Comparison of ENCODE assay signal across 9 cellular contexts in the genomic region with DNA sequence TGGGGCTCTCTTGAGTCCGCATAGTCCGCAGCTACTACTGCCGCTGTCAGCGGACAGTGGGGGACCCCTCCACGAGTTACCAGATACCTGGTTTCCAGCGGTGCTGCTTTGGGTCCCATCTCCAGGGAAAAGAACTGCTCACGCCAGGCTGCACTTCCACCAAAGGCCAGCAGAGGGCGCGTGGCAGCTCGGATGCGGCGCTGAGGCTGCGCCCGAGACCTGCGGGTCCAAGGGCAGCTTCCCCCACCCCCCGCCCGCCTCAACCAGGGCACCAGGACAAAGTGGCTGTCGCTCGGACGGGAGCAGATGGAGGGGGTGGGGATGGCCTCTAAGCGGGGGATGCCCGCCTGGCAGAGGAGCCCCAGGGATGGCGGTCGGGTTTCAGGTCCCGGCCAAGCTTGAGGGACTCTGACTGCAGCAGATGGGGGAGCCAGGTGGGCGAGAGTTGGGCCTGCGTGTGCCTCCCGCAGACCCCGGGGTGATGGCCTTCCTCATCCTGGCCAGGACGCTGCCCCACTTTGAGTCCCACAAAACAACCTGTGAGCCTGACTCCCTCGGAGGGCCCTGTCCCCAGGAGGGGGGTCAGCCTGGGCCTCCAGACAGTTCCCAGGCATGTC. TPM values are rescaled to one million over a fixed set of nuclear protein-coding genes. Genes with fewer than 3 reads are reported as not detected.
DNase-seq lines count a peak whose midpoint lies in the region; ATAC-seq, FAIRE-seq and TF ChIP-seq lines count a peak whose summit lies in the region.
"Had no signal": no experiment of that assay in that cellular context is flagged by ENCODE, and none has a peak within 500 bp of the region (broad histone marks: within the 10 kb centered on the region; RNA-seq: fewer than 3 reads in every experiment).

No MANE protein-coding gene starts in this region.

- H4K20me1 ChIP-seq in OCI-LY7 (ENCODE audit: insufficient read depth, low read length) (no peaks in the 10 kb centered on the region), GM12878 (ENCODE audit: control insufficient read depth, insufficient read depth) (no peaks in the 10 kb centered on the region)

- H3K27ac Mint-ChIP-seq in CD4-positive, alpha-beta memory T cell: no peak overlapping the region

- H3K36me3 Mint-ChIP-seq in CD4-positive, alpha-beta memory T cell: no peaks in the 10 kb centered on the region

- TF ChIP-seq RAD21 in GM12878 (IDR thresholded peaks at IDR 0.05; ENCODE audit: insufficient read depth, low read depth, low read length): peak; percentile 15; the same call in 1 of the 2 replicates

- WGBS in GM12878 (ENCODE audit: insufficient coverage, insufficient replicate concordance, low lambda C conversion rate, missing lambda C conversion rate): 48% methylated on average over 29 of the region's 31 CpGs

- ATAC-seq in GM12878 (no peak), mucosa of descending colon (no peak), HG03354 (IDR thresholded peaks at IDR 0.05; ENCODE audit: poor library complexity, severe bottlenecking, unreplicated experiment) (no peak), omental fat pad (ENCODE audit: low FRiP score) (no peak), GM18907 (IDR thresholded peaks at IDR 0.05; ENCODE audit: unreplicated experiment) (no peak)

- TF ChIP-seq CTCF in OCI-LY7 (conservative IDR thresholded peaks at IDR 0.05; ENCODE audit: low read length) (peak; percentile 77), GM12878 (IDR thresholded peaks at IDR 0.05 in 2 of 3, conservative IDR thresholded peaks at IDR 0.05 in 1 of 3; ENCODE audit: control insufficient read depth in 2 of 3, extremely low read depth in 1 of 3, insufficient read depth in 1 of 3, low read depth in 3 of 3, low read length in 3 of 3) (peak; percentile 17 to 51 (median 23); a peak in 4 of 6 replicates), mucosa of descending colon (IDR thresholded peaks at IDR 0.05) (peak; percentile 14), omental fat pad (IDR thresholded peaks at IDR 0.05) (peak in 1 of 3 donors; percentile 8)

- no peak for FAIRE-seq in GM12878 (lab: Jason Lieb, UNC)

- no peaks in the 10 kb centered on the region for H3K9me2 ChIP-seq in OCI-LY7 (ENCODE audit: insufficient read depth, low read length)

- POLR2A ChIA-PET in CD4-positive, alpha-beta memory T cell (lab: Charles Lee; ENCODE audit: partially characterized antibody): no interaction called here
- POLR2A ChIA-PET in OCI-LY7 (lab: Charles Lee): no interaction called here
- POLR2A ChIA-PET in GM12878 (lab: Charles Lee): no interaction called here

- DNase-seq in CD4-positive, alpha-beta memory T cell: peak in 4 of 5 donors; percentile 26 to 38 (median 30)
- peak; percentile 10 for DNase-seq in OCI-LY7 (ENCODE audit: low spot score)
- no peak for DNase-seq in GM12878 (ENCODE audit: low read depth, low spot score)
- DNase-seq in mucosa of descending colon: peak in 1 of 3 donors; percentile 12
- DNase-seq in omental fat pad (ENCODE audit: low spot score): no peak
- DNase-seq in DMS153 treated with DMSO at 0.1 percent for 48 hours (lab: John Stamatoyannopoulos, UW; ENCODE audit: unreplicated experiment): no peak

- no peaks in the 10 kb centered on the region for H3K4me1 Mint-ChIP-seq in CD4-positive, alpha-beta memory T cell

- no peak for TF ChIP-seq EP300 in GM12878 (IDR thresholded peaks at IDR 0.05; ENCODE audit: borderline replicate concordance in 1 of 2, control insufficient read depth in 1 of 2, low read depth in 2 of 2, low read length in 2 of 2)

- H3K27me3 ChIP-seq in CD4-positive, alpha-beta memory T cell (ENCODE audit: insufficient read depth, low read length): no peaks in the 10 kb centered on the region
- H3K27me3 ChIP-seq in GM12878 (replicated peaks in 1 of 2; ENCODE audit: control insufficient read depth in 2 of 2, insufficient read depth in 2 of 2, low read length in 1 of 2): no peaks in the 10 kb centered on the region

- H2AFZ ChIP-seq in OCI-LY7 (ENCODE audit: low read length) (no peak overlapping the region), GM12878 (ENCODE audit: control insufficient read depth, low read depth, low read length) (no peak overlapping the region)

- CTCF ChIA-PET in CD4-positive, alpha-beta memory T cell (lab: Charles Lee; ENCODE audit: partially characterized antibody): interaction anchor here (1.1 to 2.3 kb wide), 5 partner anchors 13 to 441 kb away, joined by 4 to 26 read pairs (median 6); no protein-coding TSS in a partner anchor
- CTCF ChIA-PET in OCI-LY7 (lab: Charles Lee; ENCODE audit: unreplicated experiment): no interaction called here
- CTCF ChIA-PET in GM12878 (lab: Yijun Ruan, JAX): no interaction called here

- intact Hi-C loops in CD4-positive, alpha-beta memory T cell (cut with micrococcal nuclease): no loop called here
- intact Hi-C loops in OCI-LY7 (cut with micrococcal nuclease; ENCODE audit: unreplicated experiment): no loop called here
- intact Hi-C loops in GM12878 (cut with micrococcal nuclease; ENCODE audit: unreplicated experiment): no loop called here
- intact Hi-C loops in mucosa of descending colon (cut with DNase I, micrococcal nuclease): loop anchor here (10.0 kb wide), 2 partner anchors 432 to 442 kb away; no protein-coding TSS in a partner anchor

- no peaks in the 10 kb centered on the region for H3K36me3 ChIP-seq in CD4-positive, alpha-beta memory T cell (ENCODE audit: insufficient read depth, low read length)
- H3K36me3 ChIP-seq in OCI-LY7 (ENCODE audit: insufficient read depth, low read length) (no peaks in the 10 kb centered on the region), GM12878 (ENCODE audit: control insufficient read depth in 2 of 2, insufficient read depth in 2 of 2, low read length in 1 of 2) (no peaks in the 10 kb centered on the region), mucosa of descending colon (ENCODE audit: low read depth) (no peaks in the 10 kb centered on the region)

- RAD21 ChIA-PET in GM12878 (lab: Charles Lee; ENCODE audit: unreplicated experiment): no interaction called here

- H3K4me3 Mint-ChIP-seq in CD4-positive, alpha-beta memory T cell: no peak overlapping the region

- H3K9me3 Mint-ChIP-seq in CD4-positive, alpha-beta memory T cell: peaks cover 0 to 18% (median 3%) of the 10 kb centered on the region in 8 donors

- no peak for TF ChIP-seq POLR2A in GM12878 (IDR thresholded peaks at IDR 0.05; ENCODE audit: low read depth, low read length)

- no peak overlapping the region for H3K4me3 ChIP-seq in CD4-positive, alpha-beta memory T cell (ENCODE audit: low read length in 2 of 2)
- H3K4me3 ChIP-seq in OCI-LY7 (ENCODE audit: low read depth, low read length, poor library complexity, severe bottlenecking) (no peak overlapping the region), GM12878 (no peak overlapping the region), mucosa of descending colon (no peak overlapping the region)

- H3K4me2 ChIP-seq in OCI-LY7 (ENCODE audit: low read length) (no peak overlapping the region), GM12878 (ENCODE audit: control insufficient read depth, insufficient read depth) (no peak overlapping the region)

- no TSS peak for BruUV-seq in OCI-LY7 (replicated peaks; lab: Mats Ljungman, UMichigan)
- no TSS peak for BruUV-seq in GM12878 (replicated peaks; lab: Mats Ljungman, UMichigan)

- H3K79me2 ChIP-seq in OCI-LY7 (ENCODE audit: insufficient read depth, low read depth, low read length): no peaks in the 10 kb centered on the region
- H3K79me2 ChIP-seq in GM12878 (ENCODE audit: control insufficient read depth, insufficient read depth, low read length): no peaks in the 10 kb centered on the region

- no peak overlapping the region for H3K27ac ChIP-seq in CD4-positive, alpha-beta memory T cell (ENCODE audit: low read depth, low read length)
- no peak overlapping the region for H3K27ac ChIP-seq in OCI-LY7 (ENCODE audit: low read depth, low read length, poor library complexity, severe bottlenecking)
- no peak overlapping the region for H3K27ac ChIP-seq in GM12878 (ENCODE audit: control insufficient read depth, insufficient read depth)

- H3K9me3 ChIP-seq in CD4-positive, alpha-beta memory T cell (ENCODE audit: control insufficient read depth in 1 of 2, low read length in 2 of 2): no peaks in the 10 kb centered on the region
- no peaks in the 10 kb centered on the region for H3K9me3 ChIP-seq in OCI-LY7 (ENCODE audit: low read length)
- H3K9me3 ChIP-seq in GM12878 (replicated peaks; ENCODE audit: control insufficient read depth, insufficient read depth, low read length): no peaks in the 10 kb centered on the region; the same call in 2 of the 3 replicates
- H3K9me3 ChIP-seq in mucosa of descending colon: peaks cover 58% of the 10 kb centered on the region

- H3K4me1 ChIP-seq in CD4-positive, alpha-beta memory T cell (ENCODE audit: insufficient read depth, low read length): no peaks in the 10 kb centered on the region
- H3K4me1 ChIP-seq in OCI-LY7 (ENCODE audit: insufficient read depth, low read length, poor library complexity, severe bottlenecking) (no peaks in the 10 kb centered on the region), GM12878 (ENCODE audit: control insufficient read depth, insufficient read depth, low read length) (no peaks in the 10 kb centered on the region), mucosa of descending colon (ENCODE audit: low read depth) (no peaks in the 10 kb centered on the region)

- in situ Hi-C loops in GM12878 (cut with MboI): no loop called here

- H3K9ac ChIP-seq in GM12878 (ENCODE audit: control insufficient read depth, insufficient read depth, low read length): no peak overlapping the region

- peaks cover 3 to 6% of the 10 kb centered on the region in 2 donors for H3K27me3 Mint-ChIP-seq in CD4-positive, alpha-beta memory T cell

- SMC1A ChIA-PET in GM12878 (lab: Charles Lee; ENCODE audit: uncharacterized antibody, unreplicated experiment): no interaction called here

RNA-seq across cellular contexts. Expression of gene ZNF735, which starts 23.8 kb away (rescaled TPM):
- not detected for total RNA-seq in CD4-positive, alpha-beta memory T cell
- polyA plus RNA-seq in CD4-positive, alpha-beta memory T cell: not detected
- not detected in 2 replicates for total RNA-seq in OCI-LY7 (2014; rRNA removed; shearing (Covaris generic))
- total RNA-seq in OCI-LY7 (2022) (not detected in 2 replicates), GM12878 (2014; rRNA removed) (not detected in 2 replicates), GM12878 (2014; rRNA removed; fragmentation: Illumina TruSeq; extraction: Trizol) (not detected in 2 replicates), GM12878 (2021) (not detected in 2 replicates), mucosa of descending colon (not detected), omental fat pad (not detected)
- not detected in 2 replicates for total RNA-seq in GM12878 (2013; cell fraction: nucleolus; rRNA removed)
- polyA plus RNA-seq in GM12878 (2011; ENCODE audit: low read depth): not detected
- polyA plus RNA-seq in GM12878 (2011; rRNA removed) (not detected in 2 replicates), GM12878 (2014; fragmentation: Illumina TruSeq; extraction: Trizol) (not detected in 2 replicates), GM12878 (2014; fragmentation: Nextera tagmentation; extraction: Ambion mirVana) (not detected), GM12878 (2014; rRNA removed) (not detected in 2 replicates), GM12878 (2016; fragmentation: Nextera tagmentation; extraction: Ambion mirVana) (not detected)
- polyA plus RNA-seq in GM12878 (2011; cell fraction: cytosol; rRNA removed): not detected in 2 replicates
- polyA plus RNA-seq in GM12878 (2011; cell fraction: nucleus; rRNA removed): not detected in 2 replicates
- not detected in 2 replicates for polyA plus RNA-seq in GM12878 (2012)
- not detected in 2 replicates for polyA minus RNA-seq in GM12878 (2011; rRNA and poly(A)+ RNA removed)
- polyA minus RNA-seq in GM12878 (2011; cell fraction: cytosol; rRNA and poly(A)+ RNA removed): not detected in 2 replicates
- polyA minus RNA-seq in GM12878 (2011; cell fraction: nucleus; rRNA and poly(A)+ RNA removed): not detected in 2 replicates
- polyA plus RNA-seq: adipose tissue had no signal

RNA-seq across cellular contexts. Expression of gene ZNF679, which starts 45.0 kb away (rescaled TPM):
- not detected for total RNA-seq in CD4-positive, alpha-beta memory T cell
- not detected for polyA plus RNA-seq in CD4-positive, alpha-beta memory T cell
- not detected in 2 replicates for total RNA-seq in OCI-LY7 (2014; rRNA removed; shearing (Covaris generic))
- total RNA-seq in OCI-LY7 (2022): not detected in 2 replicates
- total RNA-seq in GM12878 (2013; cell fraction: nucleolus; rRNA removed): not detected in 2 replicates
- not detected in 2 replicates for total RNA-seq in GM12878 (2014; rRNA removed)
- total RNA-seq in GM12878 (2014; rRNA removed; fragmentation: Illumina TruSeq; extraction: Trizol): not detected in 2 replicates
- total RNA-seq in GM12878 (2021): not detected in 2 replicates
- not detected for polyA plus RNA-seq in GM12878 (2011; ENCODE audit: low read depth)
- polyA plus RNA-seq in GM12878 (2011; rRNA removed): not detected in 2 replicates
- polyA plus RNA-seq in GM12878 (2011; cell fraction: cytosol; rRNA removed): not detected in 2 replicates
- not detected in 2 replicates for polyA plus RNA-seq in GM12878 (2011; cell fraction: nucleus; rRNA removed)
- not detected in 2 replicates for polyA plus RNA-seq in GM12878 (2012)
- polyA plus RNA-seq in GM12878 (2014; fragmentation: Illumina TruSeq; extraction: Trizol): not detected in 2 replicates
- polyA plus RNA-seq in GM12878 (2014; fragmentation: Nextera tagmentation; extraction: Ambion mirVana): not detected
- polyA plus RNA-seq in GM12878 (2014; rRNA removed): not detected in 2 replicates
- polyA plus RNA-seq in GM12878 (2016; fragmentation: Nextera tagmentation; extraction: Ambion mirVana): not detected
- not detected in 2 replicates for polyA minus RNA-seq in GM12878 (2011; rRNA and poly(A)+ RNA removed)
- polyA minus RNA-seq in GM12878 (2011; cell fraction: cytosol; rRNA and poly(A)+ RNA removed): not detected in 2 replicates
- polyA minus RNA-seq in GM12878 (2011; cell fraction: nucleus; rRNA and poly(A)+ RNA removed): not detected in 2 replicates
- total RNA-seq in mucosa of descending colon: not detected
- not detected for total RNA-seq in omental fat pad
- polyA plus RNA-seq: adipose tissue had no signal

Comparison
In these comparisons a context has a peak if more than half of its experiments do, and no peak if none do; other contexts are left out.
1. DNase-seq: peak in CD4-positive, alpha-beta memory T cell (4 of 5) and OCI-LY7 (single experiment); none in GM12878 (single experiment), omental fat pad (single experiment) and DMS153 treated with DMSO at 0.1 percent for 48 hours (single experiment).
2. intact Hi-C loops: an anchor here in mucosa of descending colon (10.0 kb wide); none called in CD4-positive, alpha-beta memory T cell, OCI-LY7 and GM12878.